ENCODE assay signal across 1 cellular context in genomic region chr15:45111390-45112142, GRCh38.
TF ChIP-seq lines count a peak whose summit lies in the region.

No MANE protein-coding gene starts in this region.

TF ChIP-seq in SK-N-SH treated with all-trans-retinoic acid at 6 μM for 48 hours, 23 proteins besides CTCF, POLR2A, EP300 and RAD21 (continued from another document):
- TF ChIP-seq, protein P1, sequence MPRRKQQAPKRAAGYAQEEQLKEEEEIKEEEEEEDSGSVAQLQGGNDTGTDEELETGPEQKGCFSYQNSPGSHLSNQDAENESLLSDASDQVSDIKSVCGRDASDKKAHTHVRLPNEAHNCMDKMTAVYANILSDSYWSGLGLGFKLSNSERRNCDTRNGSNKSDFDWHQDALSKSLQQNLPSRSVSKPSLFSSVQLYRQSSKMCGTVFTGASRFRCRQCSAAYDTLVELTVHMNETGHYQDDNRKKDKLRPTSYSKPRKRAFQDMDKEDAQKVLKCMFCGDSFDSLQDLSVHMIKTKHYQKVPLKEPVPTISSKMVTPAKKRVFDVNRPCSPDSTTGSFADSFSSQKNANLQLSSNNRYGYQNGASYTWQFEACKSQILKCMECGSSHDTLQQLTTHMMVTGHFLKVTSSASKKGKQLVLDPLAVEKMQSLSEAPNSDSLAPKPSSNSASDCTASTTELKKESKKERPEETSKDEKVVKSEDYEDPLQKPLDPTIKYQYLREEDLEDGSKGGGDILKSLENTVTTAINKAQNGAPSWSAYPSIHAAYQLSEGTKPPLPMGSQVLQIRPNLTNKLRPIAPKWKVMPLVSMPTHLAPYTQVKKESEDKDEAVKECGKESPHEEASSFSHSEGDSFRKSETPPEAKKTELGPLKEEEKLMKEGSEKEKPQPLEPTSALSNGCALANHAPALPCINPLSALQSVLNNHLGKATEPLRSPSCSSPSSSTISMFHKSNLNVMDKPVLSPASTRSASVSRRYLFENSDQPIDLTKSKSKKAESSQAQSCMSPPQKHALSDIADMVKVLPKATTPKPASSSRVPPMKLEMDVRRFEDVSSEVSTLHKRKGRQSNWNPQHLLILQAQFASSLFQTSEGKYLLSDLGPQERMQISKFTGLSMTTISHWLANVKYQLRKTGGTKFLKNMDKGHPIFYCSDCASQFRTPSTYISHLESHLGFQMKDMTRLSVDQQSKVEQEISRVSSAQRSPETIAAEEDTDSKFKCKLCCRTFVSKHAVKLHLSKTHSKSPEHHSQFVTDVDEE (CRISPR knock-in tag; IDR thresholded peaks at IDR 0.05): no peak
- TF ChIP-seq, protein P2, sequence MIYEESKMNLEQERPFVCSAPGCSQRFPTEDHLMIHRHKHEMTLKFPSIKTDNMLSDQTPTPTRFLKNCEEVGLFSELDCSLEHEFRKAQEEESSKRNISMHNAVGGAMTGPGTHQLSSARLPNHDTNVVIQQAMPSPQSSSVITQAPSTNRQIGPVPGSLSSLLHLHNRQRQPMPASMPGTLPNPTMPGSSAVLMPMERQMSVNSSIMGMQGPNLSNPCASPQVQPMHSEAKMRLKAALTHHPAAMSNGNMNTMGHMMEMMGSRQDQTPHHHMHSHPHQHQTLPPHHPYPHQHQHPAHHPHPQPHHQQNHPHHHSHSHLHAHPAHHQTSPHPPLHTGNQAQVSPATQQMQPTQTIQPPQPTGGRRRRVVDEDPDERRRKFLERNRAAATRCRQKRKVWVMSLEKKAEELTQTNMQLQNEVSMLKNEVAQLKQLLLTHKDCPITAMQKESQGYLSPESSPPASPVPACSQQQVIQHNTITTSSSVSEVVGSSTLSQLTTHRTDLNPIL (CRISPR knock-in tag; IDR thresholded peaks at IDR 0.05; ENCODE audit: low read depth): no peak
- TF ChIP-seq OSR1 (CRISPR knock-in tag; IDR thresholded peaks at IDR 0.05) (no peak), ZNF565 (CRISPR knock-in tag; conservative IDR thresholded peaks at IDR 0.05; ENCODE audit: low read depth) (no peak), ZFP3 (CRISPR knock-in tag; IDR thresholded peaks at IDR 0.05) (no peak), SNAI2 (CRISPR knock-in tag; IDR thresholded peaks at IDR 0.05) (no peak), PPARA (CRISPR knock-in tag; IDR thresholded peaks at IDR 0.05; ENCODE audit: borderline replicate concordance) (no peak), RARB (CRISPR knock-in tag; IDR thresholded peaks at IDR 0.05) (no peak), TOX (CRISPR knock-in tag; IDR thresholded peaks at IDR 0.05; ENCODE audit: borderline replicate concordance) (no peak), ZFP30 (CRISPR knock-in tag; IDR thresholded peaks at IDR 0.05) (no peak), CSDC2 (CRISPR knock-in tag; IDR thresholded peaks at IDR 0.05) (no peak), ZC3H10 (CRISPR knock-in tag; IDR thresholded peaks at IDR 0.05) (no peak), BACH2 (CRISPR knock-in tag; IDR thresholded peaks at IDR 0.05; ENCODE audit: borderline replicate concordance) (no peak), ESRRG (CRISPR knock-in tag; IDR thresholded peaks at IDR 0.05) (no peak), GLIS3 (CRISPR knock-in tag; IDR thresholded peaks at IDR 0.05) (no peak)
- TF ChIP-seq, protein P3, sequence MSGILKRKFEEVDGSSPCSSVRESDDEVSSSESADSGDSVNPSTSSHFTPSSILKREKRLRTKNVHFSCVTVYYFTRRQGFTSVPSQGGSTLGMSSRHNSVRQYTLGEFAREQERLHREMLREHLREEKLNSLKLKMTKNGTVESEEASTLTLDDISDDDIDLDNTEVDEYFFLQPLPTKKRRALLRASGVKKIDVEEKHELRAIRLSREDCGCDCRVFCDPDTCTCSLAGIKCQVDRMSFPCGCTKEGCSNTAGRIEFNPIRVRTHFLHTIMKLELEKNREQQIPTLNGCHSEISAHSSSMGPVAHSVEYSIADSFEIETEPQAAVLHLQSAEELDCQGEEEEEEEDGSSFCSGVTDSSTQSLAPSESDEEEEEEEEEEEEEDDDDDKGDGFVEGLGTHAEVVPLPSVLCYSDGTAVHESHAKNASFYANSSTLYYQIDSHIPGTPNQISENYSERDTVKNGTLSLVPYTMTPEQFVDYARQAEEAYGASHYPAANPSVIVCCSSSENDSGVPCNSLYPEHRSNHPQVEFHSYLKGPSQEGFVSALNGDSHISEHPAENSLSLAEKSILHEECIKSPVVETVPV (CRISPR knock-in tag; IDR thresholded peaks at IDR 0.05): no peak
- TF ChIP-seq, protein P4, sequence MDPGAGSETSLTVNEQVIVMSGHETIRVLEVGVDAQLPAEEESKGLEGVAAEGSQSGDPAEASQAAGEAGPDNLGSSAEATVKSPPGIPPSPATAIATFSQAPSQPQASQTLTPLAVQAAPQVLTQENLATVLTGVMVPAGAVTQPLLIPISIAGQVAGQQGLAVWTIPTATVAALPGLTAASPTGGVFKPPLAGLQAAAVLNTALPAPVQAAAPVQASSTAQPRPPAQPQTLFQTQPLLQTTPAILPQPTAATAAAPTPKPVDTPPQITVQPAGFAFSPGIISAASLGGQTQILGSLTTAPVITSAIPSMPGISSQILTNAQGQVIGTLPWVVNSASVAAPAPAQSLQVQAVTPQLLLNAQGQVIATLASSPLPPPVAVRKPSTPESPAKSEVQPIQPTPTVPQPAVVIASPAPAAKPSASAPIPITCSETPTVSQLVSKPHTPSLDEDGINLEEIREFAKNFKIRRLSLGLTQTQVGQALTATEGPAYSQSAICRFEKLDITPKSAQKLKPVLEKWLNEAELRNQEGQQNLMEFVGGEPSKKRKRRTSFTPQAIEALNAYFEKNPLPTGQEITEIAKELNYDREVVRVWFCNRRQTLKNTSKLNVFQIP (CRISPR knock-in tag; IDR thresholded peaks at IDR 0.05; ENCODE audit: borderline replicate concordance, low read depth): no peak
